28 cellular contexts compared by ENCODE assay signal in genomic region chr15:80685628-80686027, GRCh38.
"Had no signal": no experiment of that assay in that cellular context is flagged by ENCODE, and none has a peak within 500 bp of the region (broad histone marks: within the 10 kb centered on the region; RNA-seq: fewer than 3 reads in every experiment).

No MANE protein-coding gene starts in this region.

- H3K4me1 ChIP-seq: left ventricle myocardium inferior, pancreas, prostate gland, tibial nerve, upper lobe of right lung had no signal

- H3K4me1 Mint-ChIP-seq: immature natural killer cell; naive B cell; nephron; neural crest cell; stimulated activated naive CD8-positive, alpha-beta T cell treated with anti-CD3 and anti-CD28 coated beads, Interleukin-15, amount 100 ng/mL, for 72 hours had no signal

- DNase-seq: head of caudate nucleus; hypothalamus; immature natural killer cell; left ventricle myocardium inferior; mesendoderm; midbrain; mucosa of descending colon; naive B cell; nucleus accumbens; pancreas; posterior cingulate gyrus; retina; right cardiac atrium; stimulated activated CD4-positive, alpha-beta T cell treated with anti-CD3 and anti-CD28 coated beads, Interleukin-12 subunit alpha, Interleukin-12 subunit beta, amount 100 ng/mL, for 4 hours; stimulated activated CD4-positive, alpha-beta T cell treated with anti-CD3 and anti-CD28 coated beads, Interleukin-15, amount 100 ng/mL, for 24 hours; stimulated activated CD4-positive, alpha-beta T cell treated with anti-CD3 and anti-CD28 coated beads, Interleukin-2, amount 100 ng/mL, for 24 hours; stimulated activated CD4-positive, alpha-beta T cell treated with anti-CD3 and anti-CD28 coated beads, Interleukin-4, amount 100 ng/mL, for 1 hour; stimulated activated naive CD4-positive, alpha-beta T cell treated with Interleukin-2 at 50 U/mL for 16 hours; stimulated activated naive CD8-positive, alpha-beta T cell treated with anti-CD3 and anti-CD28 coated beads, Interleukin-15, amount 100 ng/mL, for 72 hours; substantia nigra; upper lobe of right lung had no signal

- H3K4me3 Mint-ChIP-seq: immature natural killer cell; naive B cell; nephron; neural crest cell; stimulated activated naive CD8-positive, alpha-beta T cell treated with anti-CD3 and anti-CD28 coated beads, Interleukin-15, amount 100 ng/mL, for 72 hours had no signal

- H3K9me3 ChIP-seq: left ventricle myocardium inferior, mucosa of descending colon, pancreas, prostate gland, tibial nerve, upper lobe of right lung had no signal

- H3K9me3 Mint-ChIP-seq: immature natural killer cell, nephron had no signal

- H3K27ac Mint-ChIP-seq: immature natural killer cell, naive B cell, nephron had no signal

- H3K27me3 ChIP-seq: pancreas, tibial nerve, upper lobe of right lung had no signal

- H3K27ac ChIP-seq: left ventricle myocardium inferior, pancreas, prostate gland, skin epidermis, tibial nerve, upper lobe of right lung had no signal

- ATAC-seq: pancreas; right cardiac atrium; sciatic nerve; stimulated activated naive CD8-positive, alpha-beta T cell treated with anti-CD3 and anti-CD28 coated beads, Interleukin-15, amount 100 ng/mL, for 72 hours; upper lobe of right lung had no signal

- H3K36me3 Mint-ChIP-seq: immature natural killer cell, naive B cell had no signal

- H3K4me3 ChIP-seq: left ventricle myocardium inferior, lung, mucosa of descending colon, pancreas, prostate gland, skin epidermis, tibial nerve, upper lobe of right lung had no signal

- H3K36me3 ChIP-seq: left ventricle myocardium inferior, pancreas, prostate gland, tibial nerve, upper lobe of right lung had no signal
